27 cellular contexts compared by ENCODE assay signal in the genomic region with DNA sequence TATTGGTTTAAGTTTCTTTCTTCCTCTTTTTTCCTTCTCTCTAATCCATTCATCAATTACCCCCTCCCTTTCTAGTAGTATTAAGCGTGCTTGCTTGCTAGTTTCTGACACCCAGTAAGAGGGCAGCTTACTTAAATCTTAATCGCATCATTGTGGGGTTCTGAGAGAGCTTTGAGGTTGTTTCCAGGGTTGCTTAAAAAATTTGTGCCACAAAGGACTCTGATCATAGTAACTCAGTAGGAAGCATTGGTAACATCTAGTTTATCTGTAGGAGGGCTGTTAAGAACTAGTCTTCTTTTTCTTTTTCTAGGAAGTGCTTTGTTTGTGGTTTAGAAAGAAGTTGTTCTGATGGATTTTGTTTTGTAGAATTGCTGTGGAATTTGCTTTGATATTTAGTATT. TPM values are rescaled to one million over a fixed set of nuclear protein-coding genes. Genes with fewer than 3 reads are reported as not detected.
DNase-seq lines count a peak whose midpoint lies in the region; ATAC-seq and TF ChIP-seq lines count a peak whose summit lies in the region.
"Had no signal": no experiment of that assay in that cellular context is flagged by ENCODE, and none has a peak within 500 bp of the region (broad histone marks: within the 10 kb centered on the region; RNA-seq: fewer than 3 reads in every experiment).

No MANE protein-coding gene starts in this region.

- peaks cover 32% of the 10 kb centered on the region for H3K36me3 ChIP-seq in DND-41 (ENCODE audit: insufficient read depth, low read length)
- no peaks in the 10 kb centered on the region for H3K36me3 ChIP-seq in HUES48 (ENCODE audit: control insufficient read depth, insufficient read depth, low read length)
- H3K36me3 ChIP-seq in iPS-20b (ENCODE audit: insufficient read depth, low read depth, low read length), result peaks cover 10% of the 10 kb centered on the region; the same call in 1 of the 2 replicates
- H3K36me3 ChIP-seq: lower lobe of right lung had no signal

- ATAC-seq in DND-41 (ENCODE audit: insufficient read depth, low read depth) (peak; percentile 49; the same call in 2 of the 3 replicates), HG03378 (IDR thresholded peaks at IDR 0.05; ENCODE audit: unreplicated experiment) (no peak)
- no peak for ATAC-seq in activated CD8-positive, alpha-beta T cell treated with anti-CD3 and anti-CD28 coated beads, Interleukin-2, amount 10 ng/mL, durations not matched to agents 7 days and 5 days
- no peak for ATAC-seq in stimulated activated memory B cell treated with anti-CD40 and anti-IgM and Interleukin-4, amounts not matched to agents 10 μg/mL and 1 μg/mL and 100 μg/mL, for 72 hours
- ATAC-seq: heart left ventricle, lower lobe of right lung had no signal

- H3K36me3 Mint-ChIP-seq in activated CD8-positive, alpha-beta T cell treated with anti-CD3 and anti-CD28 coated beads, Interleukin-2, amount 10 ng/mL, durations not matched to agents 7 days and 5 days (ENCODE audit: low read depth), result peaks cover 36% of the 10 kb centered on the region
- H3K36me3 Mint-ChIP-seq in stimulated activated memory B cell treated with anti-CD40 and anti-IgM and Interleukin-4, amounts not matched to agents 10 μg/mL and 1 μg/mL and 100 μg/mL, for 72 hours, result peaks cover 38% of the 10 kb centered on the region

- H3K27ac Mint-ChIP-seq in activated CD8-positive, alpha-beta T cell treated with anti-CD3 and anti-CD28 coated beads, Interleukin-2, amount 10 ng/mL, durations not matched to agents 7 days and 5 days, result peak overlapping the region; percentile 37
- H3K27ac Mint-ChIP-seq in stimulated activated memory B cell treated with anti-CD40 and anti-IgM and Interleukin-4, amounts not matched to agents 10 μg/mL and 1 μg/mL and 100 μg/mL, for 72 hours, result no peak overlapping the region

- CTCF ChIA-PET in activated CD8-positive, alpha-beta T cell treated with anti-CD3 and anti-CD28 coated beads, Interleukin-2, amount 10 ng/mL, durations not matched to agents 7 days and 5 days (lab: Charles Lee), result interaction anchor here (1.8 to 2.3 kb wide), 3 partner anchors 10 to 45 kb away, joined by 5 to 17 read pairs (median 10); a partner anchor contains a TSS

- no peak overlapping the region for H3K9ac ChIP-seq in DND-41 (ENCODE audit: low read depth, low read length)
- no peak overlapping the region for H3K9ac ChIP-seq in HUES48 (ENCODE audit: low read depth, low read length)
- no peak overlapping the region for H3K9ac ChIP-seq in iPS-20b (ENCODE audit: low read depth, low read length)

- H3K27me3 Mint-ChIP-seq in activated CD8-positive, alpha-beta T cell treated with anti-CD3 and anti-CD28 coated beads, Interleukin-2, amount 10 ng/mL, durations not matched to agents 7 days and 5 days (ENCODE audit: low read depth), result no peaks in the 10 kb centered on the region
- H3K27me3 Mint-ChIP-seq in stimulated activated memory B cell treated with anti-CD40 and anti-IgM and Interleukin-4, amounts not matched to agents 10 μg/mL and 1 μg/mL and 100 μg/mL, for 72 hours, result no peaks in the 10 kb centered on the region
- H3K27me3 Mint-ChIP-seq: CD4-positive, CD25-positive, alpha-beta regulatory T cell; central memory CD8-positive, alpha-beta T cell had no signal

- H3K4me2 ChIP-seq in DND-41 (ENCODE audit: insufficient read depth, low read length), result no peak overlapping the region

- no peaks in the 10 kb centered on the region for H4K20me1 ChIP-seq in DND-41 (ENCODE audit: insufficient read depth, low read length)

- H3K27me3 ChIP-seq in DND-41 (ENCODE audit: insufficient read depth, low read length, poor library complexity) (no peaks in the 10 kb centered on the region), HUES48 (ENCODE audit: control insufficient read depth, insufficient read depth, low read length) (peaks cover 46% of the 10 kb centered on the region), iPS-20b (ENCODE audit: insufficient read depth, low read length) (peaks cover 48% of the 10 kb centered on the region)
- H3K27me3 ChIP-seq: heart left ventricle, spleen, stomach, transverse colon had no signal

- DNase-seq in DND-41 (no peak), medulla oblongata (ENCODE audit: extremely low spot score) (no peak), amniotic stem cell (lab: John Stamatoyannopoulos, UW) (no peak)
- DNase-seq in activated CD8-positive, alpha-beta T cell treated with anti-CD3 and anti-CD28 coated beads, Interleukin-2, amount 10 ng/mL, durations not matched to agents 7 days and 5 days, result no peak
- DNase-seq: activated CD4-positive, alpha-beta T cell treated with anti-CD3 and anti-CD28 coated beads for 48 hours; activated naive CD4-positive, alpha-beta T cell treated with anti-CD3 and anti-CD28 coated beads, Interleukin-2, amount 50 U/mL, for 16 hours; activated T-cell treated with anti-CD3 and anti-CD28 coated beads, Interleukin-2, amount 50 U/mL, for 1 hour; CD4-positive, CD25-positive, alpha-beta regulatory T cell; GDM1; heart left ventricle; KG1; kidney; lower lobe of right lung; NCI-H1694; NCI-H2171; NCI-H526; occipital lobe; retina; spleen; stimulated activated CD4-positive, alpha-beta T cell treated with anti-CD3 and anti-CD28 coated beads, Interleukin-4, amount 100 ng/mL, for 4 hours; stomach; transverse colon had no signal

- H3K4me1 Mint-ChIP-seq in activated CD8-positive, alpha-beta T cell treated with anti-CD3 and anti-CD28 coated beads, Interleukin-2, amount 10 ng/mL, durations not matched to agents 7 days and 5 days (ENCODE audit: low read depth), result peaks cover 24% of the 10 kb centered on the region
- H3K4me1 Mint-ChIP-seq in stimulated activated memory B cell treated with anti-CD40 and anti-IgM and Interleukin-4, amounts not matched to agents 10 μg/mL and 1 μg/mL and 100 μg/mL, for 72 hours, result peaks cover 22% of the 10 kb centered on the region

- peaks cover 6% of the 10 kb centered on the region; the same call in 1 of the 2 replicates for H3K4me1 ChIP-seq in DND-41 (ENCODE audit: insufficient read depth, low read length)
- H3K4me1 ChIP-seq in HUES48 (ENCODE audit: control insufficient read depth, insufficient read depth, low read length), result peaks cover 23% of the 10 kb centered on the region
- H3K4me1 ChIP-seq in iPS-20b (ENCODE audit: insufficient read depth, low read length), result peaks cover 28% of the 10 kb centered on the region; the same call in 1 of the 2 replicates
- H3K4me1 ChIP-seq: transverse colon had no signal

- no peak overlapping the region for H3K4me3 ChIP-seq in DND-41 (ENCODE audit: low read depth in 1 of 2, low read length in 2 of 2)
- peak overlapping the region; percentile 4; the same call in 1 of the 2 replicates for H3K4me3 ChIP-seq in HUES48 (ENCODE audit: low read depth, low read length)
- peak overlapping the region; percentile 36; the same call in 1 of the 2 replicates for H3K4me3 ChIP-seq in iPS-20b (ENCODE audit: low read length)
- H3K4me3 ChIP-seq: heart left ventricle, lower lobe of right lung, spleen, stomach, transverse colon had no signal

- peaks cover 10% of the 10 kb centered on the region for H3K9me3 Mint-ChIP-seq in activated CD8-positive, alpha-beta T cell treated with anti-CD3 and anti-CD28 coated beads, Interleukin-2, amount 10 ng/mL, durations not matched to agents 7 days and 5 days (ENCODE audit: insufficient read depth)
- H3K9me3 Mint-ChIP-seq in stimulated activated memory B cell treated with anti-CD40 and anti-IgM and Interleukin-4, amounts not matched to agents 10 μg/mL and 1 μg/mL and 100 μg/mL, for 72 hours, result no peaks in the 10 kb centered on the region
- H3K9me3 Mint-ChIP-seq: central memory CD8-positive, alpha-beta T cell had no signal

- H3K9me3 ChIP-seq in DND-41 (ENCODE audit: insufficient read depth, low read length, severe bottlenecking) (peaks cover 19% of the 10 kb centered on the region), HUES48 (ENCODE audit: control insufficient read depth, insufficient read depth, low read length) (peaks cover 19% of the 10 kb centered on the region), iPS-20b (ENCODE audit: insufficient read depth, low read depth, low read length) (peaks cover 19% of the 10 kb centered on the region; the same call in 1 of the 2 replicates)
- H3K9me3 ChIP-seq: lower lobe of right lung, stomach, transverse colon had no signal

- H3K4me3 Mint-ChIP-seq in activated CD8-positive, alpha-beta T cell treated with anti-CD3 and anti-CD28 coated beads, Interleukin-2, amount 10 ng/mL, durations not matched to agents 7 days and 5 days, result no peak overlapping the region
- H3K4me3 Mint-ChIP-seq in stimulated activated memory B cell treated with anti-CD40 and anti-IgM and Interleukin-4, amounts not matched to agents 10 μg/mL and 1 μg/mL and 100 μg/mL, for 72 hours, result no peak overlapping the region

- H2AFZ ChIP-seq in DND-41 (ENCODE audit: low read depth, low read length), result no peak overlapping the region

- TF ChIP-seq CTCF in DND-41 (IDR thresholded peaks at IDR 0.05; ENCODE audit: borderline replicate concordance, extremely low read depth, low read length, poor library complexity, severe bottlenecking), result no peak

- H3K27ac ChIP-seq in DND-41 (ENCODE audit: low read length) (no peak overlapping the region), HUES48 (ENCODE audit: low read depth, low read length) (peak overlapping the region; percentile 81), iPS-20b (ENCODE audit: low read length) (no peak overlapping the region)
- H3K27ac ChIP-seq: heart left ventricle, lower lobe of right lung, spleen, stomach, transverse colon had no signal

- no peaks in the 10 kb centered on the region; the same call in 1 of the 2 replicates for H3K79me2 ChIP-seq in DND-41 (ENCODE audit: insufficient read depth, low read length)

- POLR2A ChIA-PET in activated CD8-positive, alpha-beta T cell treated with anti-CD3 and anti-CD28 coated beads, Interleukin-2, amount 10 ng/mL, durations not matched to agents 7 days and 5 days (lab: Charles Lee), result no interaction called here

RNA-seq across cellular contexts. Expression of a gene that starts 45.3 kb away (rescaled TPM):
- 10 to 100 TPM; 37.2 to 39.8 TPM for total RNA-seq in activated CD8-positive, alpha-beta T cell treated with anti-CD3 and anti-CD28 coated beads, Interleukin-2, amount 10 ng/mL, durations not matched to agents 7 days and 5 days

Comparison
In these comparisons a context has a peak if more than half of its experiments do, and no peak if none do; other contexts are left out.
1. H3K4me3 ChIP-seq: peak in HUES48 (single experiment) and iPS-20b (single experiment); none in DND-41 (0 of 2).